ENCODE assay signal across 28 cellular contexts in genomic region chr5:29867155-29867554, GRCh38.
"Had no signal": no experiment of that assay in that cellular context is flagged by ENCODE, and none has a peak within 500 bp of the region (broad histone marks: within the 10 kb centered on the region; RNA-seq: fewer than 3 reads in every experiment).

No MANE protein-coding gene starts in this region.

- H3K9me3 ChIP-seq: neutrophil, right atrium auricular region, tibial nerve, uterus had no signal

- DNase-seq: hypothalamus; immature natural killer cell; kidney; left colon; left lung; mesendoderm; naive B cell; natural killer cell; nephron progenitor cell; occipital lobe; spleen; stimulated activated CD4-positive, alpha-beta T cell treated with anti-CD3 and anti-CD28 coated beads, Interleukin-4, amount 100 ng/mL, for 24 hours; stimulated activated naive CD4-positive, alpha-beta T cell; substantia nigra; uterus had no signal

- H3K4me3 ChIP-seq: left lung, lung, neural progenitor cell, right atrium auricular region, skin epidermis, spleen, tibial nerve, uterus had no signal

- ATAC-seq: left colon; left lung; natural killer cell; sciatic nerve; stimulated activated effector memory CD8-positive, alpha-beta T cell treated with anti-CD3 and anti-CD28 coated beads, Interleukin-12 subunit alpha, Interleukin-12 subunit beta, amount 100 ng/mL, for 72 hours had no signal

- H3K36me3 Mint-ChIP-seq: immature natural killer cell; mesothelial cell of epicardium; naive B cell; natural killer cell; neural progenitor cell; stimulated activated effector memory CD8-positive, alpha-beta T cell treated with anti-CD3 and anti-CD28 coated beads, Interleukin-12 subunit alpha, Interleukin-12 subunit beta, amount 100 ng/mL, for 72 hours; type B pancreatic cell had no signal

- H3K4me1 ChIP-seq: left lung, neural progenitor cell, right atrium auricular region, spleen, tibial nerve, uterus had no signal

- H3K27me3 ChIP-seq: left lung, neural progenitor cell, neutrophil, right atrium auricular region, spleen, tibial nerve, uterus had no signal

- H3K27ac ChIP-seq: left lung, neural progenitor cell, neutrophil, right atrium auricular region, skin epidermis, spleen, tibial nerve, uterus had no signal

- FAIRE-seq: islet of Langerhans, kidney had no signal

- H3K27me3 Mint-ChIP-seq: naive B cell; progenitor cell of endocrine pancreas; stimulated activated naive CD8-positive, alpha-beta T cell treated with anti-CD3 and anti-CD28 coated beads, Interleukin-15, Interleukin-2, amounts not matched to agents 100 ng/mL and 50 ng/mL, for 24 hours; type B pancreatic cell had no signal

- H3K36me3 ChIP-seq: left lung, neural progenitor cell, neutrophil, right atrium auricular region, spleen, tibial nerve, uterus had no signal

- H3K9me3 Mint-ChIP-seq: mesothelial cell of epicardium, nephron progenitor cell, neural progenitor cell, type B pancreatic cell had no signal

- H3K4me1 Mint-ChIP-seq: immature natural killer cell; mesothelial cell of epicardium; naive B cell; natural killer cell; nephron progenitor cell; neural progenitor cell; stimulated activated effector memory CD8-positive, alpha-beta T cell treated with anti-CD3 and anti-CD28 coated beads, Interleukin-12 subunit alpha, Interleukin-12 subunit beta, amount 100 ng/mL, for 72 hours had no signal

- H3K4me3 Mint-ChIP-seq: immature natural killer cell; mesothelial cell of epicardium; naive B cell; natural killer cell; nephron progenitor cell; neural progenitor cell; stimulated activated effector memory CD8-positive, alpha-beta T cell treated with anti-CD3 and anti-CD28 coated beads, Interleukin-12 subunit alpha, Interleukin-12 subunit beta, amount 100 ng/mL, for 72 hours; stimulated activated naive CD8-positive, alpha-beta T cell treated with anti-CD3 and anti-CD28 coated beads, Interleukin-15, Interleukin-2, amounts not matched to agents 100 ng/mL and 50 ng/mL, for 24 hours; type B pancreatic cell had no signal

- H3K27ac Mint-ChIP-seq: immature natural killer cell; mesothelial cell of epicardium; naive B cell; natural killer cell; nephron progenitor cell; neural progenitor cell; progenitor cell of endocrine pancreas; stimulated activated effector memory CD8-positive, alpha-beta T cell treated with anti-CD3 and anti-CD28 coated beads, Interleukin-12 subunit alpha, Interleukin-12 subunit beta, amount 100 ng/mL, for 72 hours; stimulated activated naive CD8-positive, alpha-beta T cell treated with anti-CD3 and anti-CD28 coated beads, Interleukin-15, Interleukin-2, amounts not matched to agents 100 ng/mL and 50 ng/mL, for 24 hours; type B pancreatic cell had no signal
